1 cellular context compared by ENCODE assay signal in the genomic region with DNA sequence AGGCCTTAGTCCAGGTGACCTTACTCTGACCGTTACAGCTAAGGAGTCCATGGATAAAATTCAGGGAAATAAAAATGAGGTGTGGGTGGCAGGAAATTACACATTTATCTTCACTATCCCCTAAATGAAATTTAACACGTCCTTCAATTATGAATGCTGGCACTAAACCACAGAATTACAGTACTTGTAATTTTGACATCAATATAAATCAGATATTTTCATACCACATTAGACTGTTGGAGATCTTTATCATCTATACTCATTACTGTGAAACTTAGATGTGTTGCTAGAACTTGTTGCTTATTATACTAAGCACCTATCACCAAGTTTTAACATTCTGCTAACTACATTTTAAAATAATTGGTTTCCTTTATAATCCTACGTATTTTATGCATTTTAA.
TF ChIP-seq lines count a peak whose summit lies in the region.

No MANE protein-coding gene starts in this region.

TF ChIP-seq in SK-N-SH treated with all-trans-retinoic acid at 6 μM for 48 hours, 23 proteins besides CTCF, POLR2A, EP300 and RAD21 (continued from another document):
- TF ChIP-seq PPARA (CRISPR knock-in tag; IDR thresholded peaks at IDR 0.05; ENCODE audit: borderline replicate concordance) (no peak), ZFP30 (CRISPR knock-in tag; IDR thresholded peaks at IDR 0.05) (no peak), TOX (CRISPR knock-in tag; IDR thresholded peaks at IDR 0.05; ENCODE audit: borderline replicate concordance) (no peak), ZC3H10 (CRISPR knock-in tag; IDR thresholded peaks at IDR 0.05) (no peak), CSDC2 (CRISPR knock-in tag; IDR thresholded peaks at IDR 0.05) (no peak), ESRRG (CRISPR knock-in tag; IDR thresholded peaks at IDR 0.05) (no peak), TCF4 (CRISPR knock-in tag; IDR thresholded peaks at IDR 0.05; ENCODE audit: borderline replicate concordance) (no peak), ISL1 (CRISPR knock-in tag; IDR thresholded peaks at IDR 0.05) (no peak), GLIS3 (CRISPR knock-in tag; IDR thresholded peaks at IDR 0.05) (no peak)
- TF ChIP-seq, protein P1, sequence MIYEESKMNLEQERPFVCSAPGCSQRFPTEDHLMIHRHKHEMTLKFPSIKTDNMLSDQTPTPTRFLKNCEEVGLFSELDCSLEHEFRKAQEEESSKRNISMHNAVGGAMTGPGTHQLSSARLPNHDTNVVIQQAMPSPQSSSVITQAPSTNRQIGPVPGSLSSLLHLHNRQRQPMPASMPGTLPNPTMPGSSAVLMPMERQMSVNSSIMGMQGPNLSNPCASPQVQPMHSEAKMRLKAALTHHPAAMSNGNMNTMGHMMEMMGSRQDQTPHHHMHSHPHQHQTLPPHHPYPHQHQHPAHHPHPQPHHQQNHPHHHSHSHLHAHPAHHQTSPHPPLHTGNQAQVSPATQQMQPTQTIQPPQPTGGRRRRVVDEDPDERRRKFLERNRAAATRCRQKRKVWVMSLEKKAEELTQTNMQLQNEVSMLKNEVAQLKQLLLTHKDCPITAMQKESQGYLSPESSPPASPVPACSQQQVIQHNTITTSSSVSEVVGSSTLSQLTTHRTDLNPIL (CRISPR knock-in tag; IDR thresholded peaks at IDR 0.05; ENCODE audit: low read depth) = no peak
- TF ChIP-seq, protein P2, sequence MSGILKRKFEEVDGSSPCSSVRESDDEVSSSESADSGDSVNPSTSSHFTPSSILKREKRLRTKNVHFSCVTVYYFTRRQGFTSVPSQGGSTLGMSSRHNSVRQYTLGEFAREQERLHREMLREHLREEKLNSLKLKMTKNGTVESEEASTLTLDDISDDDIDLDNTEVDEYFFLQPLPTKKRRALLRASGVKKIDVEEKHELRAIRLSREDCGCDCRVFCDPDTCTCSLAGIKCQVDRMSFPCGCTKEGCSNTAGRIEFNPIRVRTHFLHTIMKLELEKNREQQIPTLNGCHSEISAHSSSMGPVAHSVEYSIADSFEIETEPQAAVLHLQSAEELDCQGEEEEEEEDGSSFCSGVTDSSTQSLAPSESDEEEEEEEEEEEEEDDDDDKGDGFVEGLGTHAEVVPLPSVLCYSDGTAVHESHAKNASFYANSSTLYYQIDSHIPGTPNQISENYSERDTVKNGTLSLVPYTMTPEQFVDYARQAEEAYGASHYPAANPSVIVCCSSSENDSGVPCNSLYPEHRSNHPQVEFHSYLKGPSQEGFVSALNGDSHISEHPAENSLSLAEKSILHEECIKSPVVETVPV (CRISPR knock-in tag; IDR thresholded peaks at IDR 0.05) = no peak
- TF ChIP-seq, protein P3, sequence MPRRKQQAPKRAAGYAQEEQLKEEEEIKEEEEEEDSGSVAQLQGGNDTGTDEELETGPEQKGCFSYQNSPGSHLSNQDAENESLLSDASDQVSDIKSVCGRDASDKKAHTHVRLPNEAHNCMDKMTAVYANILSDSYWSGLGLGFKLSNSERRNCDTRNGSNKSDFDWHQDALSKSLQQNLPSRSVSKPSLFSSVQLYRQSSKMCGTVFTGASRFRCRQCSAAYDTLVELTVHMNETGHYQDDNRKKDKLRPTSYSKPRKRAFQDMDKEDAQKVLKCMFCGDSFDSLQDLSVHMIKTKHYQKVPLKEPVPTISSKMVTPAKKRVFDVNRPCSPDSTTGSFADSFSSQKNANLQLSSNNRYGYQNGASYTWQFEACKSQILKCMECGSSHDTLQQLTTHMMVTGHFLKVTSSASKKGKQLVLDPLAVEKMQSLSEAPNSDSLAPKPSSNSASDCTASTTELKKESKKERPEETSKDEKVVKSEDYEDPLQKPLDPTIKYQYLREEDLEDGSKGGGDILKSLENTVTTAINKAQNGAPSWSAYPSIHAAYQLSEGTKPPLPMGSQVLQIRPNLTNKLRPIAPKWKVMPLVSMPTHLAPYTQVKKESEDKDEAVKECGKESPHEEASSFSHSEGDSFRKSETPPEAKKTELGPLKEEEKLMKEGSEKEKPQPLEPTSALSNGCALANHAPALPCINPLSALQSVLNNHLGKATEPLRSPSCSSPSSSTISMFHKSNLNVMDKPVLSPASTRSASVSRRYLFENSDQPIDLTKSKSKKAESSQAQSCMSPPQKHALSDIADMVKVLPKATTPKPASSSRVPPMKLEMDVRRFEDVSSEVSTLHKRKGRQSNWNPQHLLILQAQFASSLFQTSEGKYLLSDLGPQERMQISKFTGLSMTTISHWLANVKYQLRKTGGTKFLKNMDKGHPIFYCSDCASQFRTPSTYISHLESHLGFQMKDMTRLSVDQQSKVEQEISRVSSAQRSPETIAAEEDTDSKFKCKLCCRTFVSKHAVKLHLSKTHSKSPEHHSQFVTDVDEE (CRISPR knock-in tag; IDR thresholded peaks at IDR 0.05) = no peak
